Comparison of ENCODE assay signal across 8 cellular contexts in the genomic region with DNA sequence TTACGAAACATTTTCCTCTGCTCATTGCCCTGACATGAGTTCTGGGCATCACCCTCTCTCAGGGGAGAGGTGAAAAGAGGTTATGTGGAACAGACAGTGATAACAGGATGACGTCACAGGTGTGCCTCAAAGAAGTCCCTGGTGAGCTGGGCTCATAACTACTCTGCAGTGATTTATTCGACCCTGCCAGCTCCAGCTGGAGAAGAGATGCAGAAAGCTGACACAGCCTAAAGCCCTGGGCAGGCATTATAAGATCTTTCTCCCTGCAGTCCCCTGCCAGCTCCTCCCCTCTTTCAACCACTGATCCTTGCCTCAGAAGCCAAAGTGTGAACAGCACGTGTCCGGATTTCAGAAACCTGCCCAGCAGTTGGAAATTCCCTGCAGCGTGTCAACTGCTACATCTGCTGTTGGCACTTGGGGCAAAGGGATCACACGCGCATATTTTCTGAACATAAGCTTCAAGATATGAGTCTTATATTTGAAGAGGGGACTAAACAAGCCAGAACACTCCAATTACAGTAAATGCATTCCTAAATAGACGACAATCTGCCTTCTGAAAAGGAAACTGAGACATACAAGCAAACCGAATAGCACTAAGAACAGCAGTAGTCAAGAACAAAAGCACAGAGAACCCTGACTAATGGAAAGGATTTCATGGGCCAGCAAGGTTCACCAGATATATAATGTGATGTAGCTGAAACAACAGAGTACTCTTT.
DNase-seq lines count a peak whose midpoint lies in the region; ATAC-seq and TF ChIP-seq lines count a peak whose summit lies in the region.

No MANE protein-coding gene starts in this region.

- H3K4me1 Mint-ChIP-seq in nephron = peaks cover 39% of the 10 kb centered on the region

- TF ChIP-seq CTCF in nephron (IDR thresholded peaks at IDR 0.05; ENCODE audit: unreplicated experiment in 3 of 3) = no peak

- no peak overlapping the region for H3K4me3 ChIP-seq in urinary bladder (ENCODE audit: low read depth, low read length)
- H3K4me3 ChIP-seq in MG63 = no peak overlapping the region

- peak; percentile 73 for ATAC-seq in GM18517 (IDR thresholded peaks at IDR 0.05; ENCODE audit: unreplicated experiment)

- peaks cover 43% of the 10 kb centered on the region for H3K36me3 Mint-ChIP-seq in nephron (ENCODE audit: low read depth)

- H3K4me3 Mint-ChIP-seq in nephron = no peak overlapping the region

- WGBS in urinary bladder = 23% methylated on average over 10 of the region's 10 CpGs

- no peaks in the 10 kb centered on the region for H3K27me3 Mint-ChIP-seq in nephron (ENCODE audit: low read depth)

- H3K9me3 ChIP-seq in MG63 = no peaks in the 10 kb centered on the region

- H3K27ac Mint-ChIP-seq in nephron = peak overlapping the region; percentile 73 to 92 (median 77)

- H3K9me3 Mint-ChIP-seq in nephron = no peaks in the 10 kb centered on the region

- H3K27ac ChIP-seq in urinary bladder (ENCODE audit: low read depth) = peak overlapping the region; percentile 31

- H3K36me3 ChIP-seq in urinary bladder (ENCODE audit: insufficient read depth) = peaks cover 2% of the 10 kb centered on the region
- H3K36me3 ChIP-seq in MG63 = no peaks in the 10 kb centered on the region

- DNase-seq in T1000 (lab: John Stamatoyannopoulos, UW) (peak; percentile 27), dedifferentiated amniotic fluid mesenchymal stem cell (ENCODE audit: extremely low spot score) (peak; percentile 32), MG63 (no peak), NAMALWA (ENCODE audit: low spot score) (no peak), AML-193 (lab: John Stamatoyannopoulos, UW) (no peak)

- H3K27me3 ChIP-seq in MG63 = no peaks in the 10 kb centered on the region

- no peaks in the 10 kb centered on the region for H3K4me1 ChIP-seq in urinary bladder (ENCODE audit: insufficient read depth)

Comparison
In these comparisons a context has a peak if more than half of its experiments do, and no peak if none do; other contexts are left out.
1. DNase-seq: peak in T1000 (single experiment) and dedifferentiated amniotic fluid mesenchymal stem cell (single experiment); none in MG63 (single experiment), NAMALWA (single experiment) and AML-193 (0 of 2).